Comparison of ENCODE assay signal across 8 cellular contexts in the genomic region with DNA sequence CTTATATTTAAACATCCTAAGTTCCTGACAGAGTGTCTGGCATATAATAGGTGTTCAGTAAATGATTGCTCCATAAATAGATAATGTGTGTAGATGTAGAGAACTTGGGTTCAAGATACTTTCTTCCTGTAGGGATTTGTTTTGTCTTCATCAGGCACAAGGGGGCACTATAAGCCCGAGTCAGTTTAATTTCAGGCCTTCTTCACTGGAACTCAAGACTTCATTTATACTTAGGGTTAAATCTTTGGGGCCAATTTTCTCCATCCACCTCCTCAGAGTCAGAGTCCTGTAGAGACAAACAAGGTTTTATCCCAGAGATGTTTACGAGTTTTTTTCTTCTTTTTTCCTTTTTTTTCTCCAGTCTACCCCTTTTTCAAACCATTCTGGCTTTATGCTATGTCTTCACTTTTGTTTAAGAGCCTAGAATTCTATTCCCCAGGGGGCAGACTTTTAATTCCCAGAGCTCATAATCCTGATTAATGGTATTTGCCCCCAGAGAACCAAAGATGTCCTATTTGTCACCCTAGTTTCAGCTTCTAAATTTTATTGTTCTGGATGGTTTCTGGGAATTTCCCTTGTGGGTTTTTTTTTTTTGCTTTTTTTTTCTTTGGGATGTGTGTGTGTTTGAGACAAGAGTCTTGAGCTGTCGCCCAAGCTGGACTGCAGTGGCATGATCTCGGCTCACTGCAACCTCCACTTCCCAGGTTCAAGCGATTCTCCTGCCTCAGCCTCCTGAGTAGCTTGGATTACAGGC.
DNase-seq lines count a peak whose midpoint lies in the region; ATAC-seq and TF ChIP-seq lines count a peak whose summit lies in the region.

No MANE protein-coding gene starts in this region.

- H3K9me3 ChIP-seq in esophagus squamous epithelium = no peaks in the 10 kb centered on the region
- no peaks in the 10 kb centered on the region for H3K9me3 ChIP-seq in parathyroid adenoma (ENCODE audit: control insufficient read depth, low read length)

- peaks cover 0 to 21% (median 14%) of the 10 kb centered on the region in 3 donors for H3K4me1 ChIP-seq in esophagus squamous epithelium
- H3K4me1 ChIP-seq in parathyroid adenoma = no peaks in the 10 kb centered on the region

- TF ChIP-seq CTCF in WI38 (IDR thresholded peaks at IDR 0.05; ENCODE audit: low read depth, low read length) (peak; percentile 52), esophagus squamous epithelium (IDR thresholded peaks at IDR 0.05) (peak; percentile 46 to 77 (median 58)), parathyroid adenoma (IDR thresholded peaks at IDR 0.05) (peak; percentile 57)

- no peaks in the 10 kb centered on the region for H3K79me2 ChIP-seq in parathyroid adenoma

- no peak overlapping the region for H3K4me2 ChIP-seq in parathyroid adenoma (ENCODE audit: low read length)

- H3K27ac ChIP-seq in esophagus squamous epithelium (peak overlapping the region in 1 of 4 donors; percentile 45), parathyroid adenoma (no peak overlapping the region)

- no peak overlapping the region for H3K4me3 ChIP-seq in WI38 (ENCODE audit: low read depth, low read length)
- H3K4me3 ChIP-seq in esophagus squamous epithelium = no peak overlapping the region
- peak overlapping the region; percentile 9 for H3K4me3 ChIP-seq in parathyroid adenoma (ENCODE audit: low read depth, low read length)

- no peak overlapping the region for H3K9ac ChIP-seq in parathyroid adenoma

- peak; percentile 40 for DNase-seq in stimulated activated CD4-positive, alpha-beta T cell treated with anti-CD3 and anti-CD28 coated beads, Interleukin-1b, Interleukin-23, amount 100 ng/mL, for 48 hours
- DNase-seq in stimulated activated CD4-positive, alpha-beta T cell treated with anti-CD3 and anti-CD28 coated beads, Interleukin-4, amount 100 ng/mL, for 1 hour = no peak
- DNase-seq in NCI-H146 treated with DMSO at 0.1 percent for 48 hours (lab: John Stamatoyannopoulos, UW; ENCODE audit: unreplicated experiment) (peak; percentile 55), esophagus squamous epithelium (lab: John Stamatoyannopoulos, UW) (no peak), SW480 (ENCODE audit: low spot score) (no peak)

- no peak overlapping the region for H2AFZ ChIP-seq in parathyroid adenoma

- intact Hi-C loops in esophagus squamous epithelium (cut with DNase I) = no loop called here

- TF ChIP-seq POLR2A in esophagus squamous epithelium (IDR thresholded peaks at IDR 0.05) = no peak

- WGBS in esophagus squamous epithelium, 2 donors = 50 to 56% methylated on average over 5 of the region's 5 CpGs

- H3K36me3 ChIP-seq in esophagus squamous epithelium (no peaks in the 10 kb centered on the region), parathyroid adenoma (ENCODE audit: control insufficient read depth, insufficient read depth, low read length) (no peaks in the 10 kb centered on the region)

- H3K27me3 ChIP-seq in esophagus squamous epithelium (peaks cover 0 to 3% (median 0%) of the 10 kb centered on the region in 4 donors), parathyroid adenoma (ENCODE audit: control insufficient read depth, insufficient read depth, low read length) (no peaks in the 10 kb centered on the region)

- ATAC-seq in GM18520 (IDR thresholded peaks at IDR 0.05; ENCODE audit: unreplicated experiment) = no peak

Comparison
In these comparisons a context has a peak if more than half of its experiments do, and no peak if none do; other contexts are left out.
1. DNase-seq: peak in stimulated activated CD4-positive, alpha-beta T cell treated with anti-CD3 and anti-CD28 coated beads, Interleukin-1b, Interleukin-23, amount 100 ng/mL, for 48 hours (single experiment) and NCI-H146 treated with DMSO at 0.1 percent for 48 hours (single experiment); none in stimulated activated CD4-positive, alpha-beta T cell treated with anti-CD3 and anti-CD28 coated beads, Interleukin-4, amount 100 ng/mL, for 1 hour (single experiment), esophagus squamous epithelium (single experiment) and SW480 (single experiment).
2. Peak in every context shown above with its lines, with median percentiles within 50 percentile points of each other: CTCF ChIP-seq.